In the genomic region with DNA sequence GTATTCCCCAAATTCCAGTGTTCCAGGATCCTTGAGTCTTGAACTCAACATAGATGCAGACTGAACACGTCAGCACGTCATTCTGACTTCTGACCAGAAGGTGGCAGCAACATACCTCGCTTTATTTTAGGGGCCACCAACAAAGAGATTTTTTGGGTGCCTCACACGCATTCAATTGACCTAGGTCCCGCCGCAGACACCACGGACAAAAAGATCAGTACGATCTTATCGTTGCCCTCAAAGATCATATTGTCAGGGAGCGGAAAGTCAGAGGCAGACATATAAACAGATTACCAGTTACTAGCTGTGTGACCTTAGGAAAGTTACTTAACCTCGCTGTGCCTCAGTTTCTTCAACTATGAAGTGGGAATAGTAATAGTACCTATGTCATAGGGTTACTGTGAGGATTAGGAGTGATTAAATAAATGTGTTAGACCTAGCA, we compare ENCODE assay signal across 8 cellular contexts. TPM values are rescaled to one million over a fixed set of nuclear protein-coding genes. Genes with fewer than 3 reads are reported as not detected.
DNase-seq lines count a peak whose midpoint lies in the region; ATAC-seq, FAIRE-seq and TF ChIP-seq lines count a peak whose summit lies in the region.

No MANE protein-coding gene starts in this region.

- intact Hi-C loops in IMR-90 (cut with micrococcal nuclease), result loop anchor here (1.0 to 2.0 kb wide), 4 partner anchors 49 to 292 kb away; a partner anchor contains a TSS
- intact Hi-C loops in K562 (cut with micrococcal nuclease), result loop anchor here (1.0 kb wide), 2 partner anchors 54 to 69 kb away; no protein-coding TSS in a partner anchor

- peak; percentile 68 for DNase-seq in DND-41
- peak; percentile 55 for DNase-seq in IMR-90
- DNase-seq in K562 (ENCODE audit: extremely low read depth in 1 of 4, low spot score in 3 of 4), result peak; percentile 68 to 77 (median 76)
- peak; percentile 44 for DNase-seq in iris pigment epithelial cell (ENCODE audit: low read depth)
- peak; percentile 65 to 69 for DNase-seq in stimulated activated CD4-positive, alpha-beta T cell treated with anti-CD3 and anti-CD28 coated beads, Interleukin-2, amount 100 ng/mL, for 48 hours

- POLR2A ChIA-PET in IMR-90 (lab: Charles Lee; ENCODE audit: unreplicated experiment) (no interaction called here), K562 (lab: Yijun Ruan, JAX) (interaction anchor here (1.2 to 2.5 kb wide), 7 partner anchors 13 to 54 kb away, joined by 4 to 9 read pairs (median 6); a partner anchor contains a TSS)

- no peaks in the 10 kb centered on the region for H4K20me1 ChIP-seq in DND-41 (ENCODE audit: insufficient read depth, low read length)
- no peaks in the 10 kb centered on the region for H4K20me1 ChIP-seq in IMR-90 (ENCODE audit: insufficient read depth, low read length)
- peaks cover 3% of the 10 kb centered on the region; the same call in 1 of the 2 replicates for H4K20me1 ChIP-seq in K562 (replicated peaks; ENCODE audit: control insufficient read depth, insufficient read depth, low read length)

- H2BK20ac ChIP-seq in IMR-90 (ENCODE audit: low read depth, low read length), result no peak overlapping the region

- H3K9ac ChIP-seq in DND-41 (ENCODE audit: low read depth, low read length), result no peak overlapping the region
- no peak overlapping the region for H3K9ac ChIP-seq in IMR-90 (ENCODE audit: low read depth, low read length)
- H3K9ac ChIP-seq in K562 (ENCODE audit: insufficient read depth in 1 of 2, low read depth in 2 of 2, low read length in 2 of 2), result no peak overlapping the region

- H3K79me1 ChIP-seq in IMR-90 (ENCODE audit: low read depth in 1 of 2, low read length in 2 of 2), result no peaks in the 10 kb centered on the region

- H2BK5ac ChIP-seq in IMR-90 (ENCODE audit: low read depth, low read length, poor library complexity, severe bottlenecking), result no peak overlapping the region

- TF ChIP-seq POLR2A in IMR-90 (IDR thresholded peaks at IDR 0.05; ENCODE audit: low read depth, low read length) (no peak), K562 (conservative IDR thresholded peaks at IDR 0.05) (no peak)

- no peak overlapping the region for H3K56ac ChIP-seq in IMR-90 (ENCODE audit: extremely low read depth, insufficient read depth, low read length)

- in situ Hi-C loops in IMR-90 (cut with MboI; ENCODE audit: low sequenced_read_pairs), result no loop called here
- in situ Hi-C loops in K562 (cut with MboI), result loop anchor here (5.0 kb wide), 2 partner anchors 49 to 234 kb away; a partner anchor contains a TSS

- dilution Hi-C loops in IMR-90 (cut with HindIII; ENCODE audit: low sequenced_read_pairs, unreplicated experiment), result no loop called here

- H3K4ac ChIP-seq in IMR-90 (ENCODE audit: low read depth, low read length), result no peak overlapping the region

- WGBS in IMR-90 (ENCODE audit: extremely low coverage in 2 of 2, insufficient read length in 1 of 2), 2 experiments, result 17% methylated on average over 4 of the region's 11 CpGs; no CpG with 5 or more reads in 1 of the 2 experiments
- WGBS in K562 (ENCODE audit: insufficient coverage, low coverage, missing lambda C conversion rate), result under 1% methylated on average over 11 of the region's 11 CpGs

- TF ChIP-seq CTCF in DND-41 (IDR thresholded peaks at IDR 0.05; ENCODE audit: borderline replicate concordance, extremely low read depth, low read length, poor library complexity, severe bottlenecking) (peak; percentile 93), IMR-90 (conservative IDR thresholded peaks at IDR 0.05; ENCODE audit: low read depth, low read length) (peak; percentile 79), K562 (IDR thresholded peaks at IDR 0.05 in 2 of 3, conservative IDR thresholded peaks at IDR 0.05 in 1 of 3; ENCODE audit: insufficient read depth in 2 of 3, low read depth in 1 of 3, low read length in 3 of 3) (peak; percentile 85 to 92 (median 91))

- TF ChIP-seq RAD21 in IMR-90 (IDR thresholded peaks at IDR 0.05; ENCODE audit: low read length) (peak; percentile 74), K562 (CRISPR knock-in tag; conservative IDR thresholded peaks at IDR 0.05 in 1 of 2, IDR thresholded peaks at IDR 0.05 in 1 of 2) (peak; percentile 90 to 92)

- no peak overlapping the region for H3K23ac ChIP-seq in IMR-90 (ENCODE audit: low read depth, low read length)

- ATAC-seq in DND-41 (ENCODE audit: insufficient read depth, low read depth) (peak; percentile 76), IMR-90 (ENCODE audit: low read depth) (peak; percentile 88), K562 (peak; percentile 65), HG02870 (IDR thresholded peaks at IDR 0.05; ENCODE audit: unreplicated experiment) (no peak), GM21576 (IDR thresholded peaks at IDR 0.05; ENCODE audit: unreplicated experiment) (no peak)

- H3K14ac ChIP-seq in IMR-90 (replicated peaks; ENCODE audit: low read depth, low read length), result no peak overlapping the region

- FAIRE-seq in TTC549 (lab: Jason Lieb, UNC) (peak; percentile 84), K562 (lab: Jason Lieb, UNC) (peak; percentile 99)

- H2BK15ac ChIP-seq in IMR-90 (ENCODE audit: low read depth, low read length), result no peak overlapping the region

- H2BK120ac ChIP-seq in IMR-90 (ENCODE audit: low read depth, low read length), result no peak overlapping the region

- no peak overlapping the region for H4K91ac ChIP-seq in IMR-90 (ENCODE audit: insufficient read depth, low read depth, low read length)

- H3K4me3 ChIP-seq in DND-41 (ENCODE audit: low read depth in 1 of 2, low read length in 2 of 2), result no peak overlapping the region
- no peak overlapping the region for H3K4me3 ChIP-seq in IMR-90 (ENCODE audit: insufficient read depth, low read depth, low read length)
- no peak overlapping the region for H3K4me3 ChIP-seq in K562

- H2AK9ac ChIP-seq in IMR-90 (replicated peaks; ENCODE audit: low read depth, low read length, poor library complexity), result peak overlapping the region; percentile 25

- no peak overlapping the region for H4K5ac ChIP-seq in IMR-90 (ENCODE audit: low read depth, low read length)

- peak overlapping the region; percentile 62; the same call in 1 of the 2 replicates for H2AK5ac ChIP-seq in IMR-90 (ENCODE audit: low read depth, low read length)

- H3K9me1 ChIP-seq in IMR-90 (ENCODE audit: insufficient read depth, low read length) (no peaks in the 10 kb centered on the region), K562 (ENCODE audit: control insufficient read depth, insufficient read depth, low read length) (no peaks in the 10 kb centered on the region)

- H3K4me2 ChIP-seq in DND-41 (ENCODE audit: insufficient read depth, low read length) (no peak overlapping the region), IMR-90 (ENCODE audit: low read depth, low read length) (peak overlapping the region; percentile 31; the same call in 1 of the 2 replicates), K562 (ENCODE audit: insufficient read depth, low read length) (no peak overlapping the region)

- H3K79me2 ChIP-seq in DND-41 (ENCODE audit: insufficient read depth, low read length), result no peaks in the 10 kb centered on the region
- H3K79me2 ChIP-seq in K562 (ENCODE audit: control insufficient read depth, insufficient read depth, low read length), result no peaks in the 10 kb centered on the region; the same call in 2 of the 3 replicates

- TF ChIP-seq EP300 in K562 (IDR thresholded peaks at IDR 0.05; ENCODE audit: low read length), result no peak

- H3K9me3 ChIP-seq in DND-41 (ENCODE audit: insufficient read depth, low read length, severe bottlenecking) (no peaks in the 10 kb centered on the region), IMR-90 (ENCODE audit: control insufficient read depth, insufficient read depth, low read length) (peaks cover 3% of the 10 kb centered on the region), K562 (replicated peaks; ENCODE audit: control insufficient read depth, insufficient read depth, low read depth, low read length) (no peaks in the 10 kb centered on the region)

- H3K4me1 ChIP-seq in DND-41 (ENCODE audit: insufficient read depth, low read length), result peaks cover 3% of the 10 kb centered on the region; the same call in 1 of the 2 replicates
- no peaks in the 10 kb centered on the region for H3K4me1 ChIP-seq in IMR-90 (ENCODE audit: control insufficient read depth, insufficient read depth, low read length)
- peaks cover 5 to 14% of the 10 kb centered on the region in 2 experiments for H3K4me1 ChIP-seq in K562 (replicated peaks in 1 of 2; ENCODE audit: control insufficient read depth in 2 of 2, insufficient read depth in 2 of 2, low read length in 2 of 2)

- no peak overlapping the region for H2AFZ ChIP-seq in DND-41 (ENCODE audit: low read depth, low read length)
- peak overlapping the region; percentile 78 for H2AFZ ChIP-seq in IMR-90 (replicated peaks; ENCODE audit: low read length, poor library complexity)
- 0 out of 2 replicates have a peak overlapping the region, but pooled peaks have one; percentile 13 for H2AFZ ChIP-seq in K562 (ENCODE audit: low read depth, low read length)

- no TSS peak for BruUV-seq in IMR-90 (replicated peaks; lab: Mats Ljungman, UMichigan)
- no TSS peak for BruUV-seq in K562 (replicated peaks; lab: Mats Ljungman, UMichigan)

- CTCF ChIA-PET in IMR-90 (lab: Yijun Ruan, JAX) (interaction anchor here (0.5 to 2.3 kb wide), 12 partner anchors 9 to 359 kb away, joined by 3 to 8 read pairs (median 4); a partner anchor contains a TSS), K562 (lab: Yijun Ruan, JAX; ENCODE audit: low intra/inter-chr PET ratio) (interaction anchor here (0.5 to 3.8 kb wide), 11 partner anchors 8 to 226 kb away, joined by 3 to 49 read pairs (median 4); a partner anchor contains a TSS)

- peaks cover 15% of the 10 kb centered on the region for H3K27me3 ChIP-seq in DND-41 (ENCODE audit: insufficient read depth, low read length, poor library complexity)
- H3K27me3 ChIP-seq in IMR-90 (ENCODE audit: control insufficient read depth, insufficient read depth, low read length), result peaks cover 18% of the 10 kb centered on the region
- H3K27me3 ChIP-seq in K562 (ENCODE audit: control insufficient read depth in 2 of 2, insufficient read depth in 2 of 2, low read length in 2 of 2), result no peaks in the 10 kb centered on the region

- H3K18ac ChIP-seq in IMR-90 (ENCODE audit: low read depth, low read length), result no peak overlapping the region

- no peaks in the 10 kb centered on the region for H3K36me3 ChIP-seq in DND-41 (ENCODE audit: insufficient read depth, low read length)
- H3K36me3 ChIP-seq in IMR-90 (ENCODE audit: control insufficient read depth, insufficient read depth, low read length), result no peaks in the 10 kb centered on the region
- H3K36me3 ChIP-seq in K562 (ENCODE audit: control insufficient read depth, insufficient read depth, low read length), result no peaks in the 10 kb centered on the region

- H3K27ac ChIP-seq in DND-41 (ENCODE audit: low read length), result no peak overlapping the region
- H3K27ac ChIP-seq in IMR-90 (ENCODE audit: insufficient read depth, low read length), result no peak overlapping the region
- H3K27ac ChIP-seq in K562 (ENCODE audit: extremely low read depth, low read depth, low read length), result no peak overlapping the region

- H4K8ac ChIP-seq in IMR-90 (ENCODE audit: low read depth in 2 of 2, low read length in 2 of 2), result peak overlapping the region in 1 of 2 experiments; percentile 78; a peak in 2 of 4 replicates

RNA-seq across cellular contexts. Expression of a gene that starts 6.5 kb away (rescaled TPM):
- not detected in 2 replicates for total RNA-seq in IMR-90 (2012; rRNA removed)
- not detected in 2 replicates for polyA plus RNA-seq in IMR-90 (2012; rRNA removed)
- 0.02 TPM in 1 of 2 replicates, not detected in the other for polyA plus RNA-seq in IMR-90 (2012; cell fraction: cytosol; rRNA removed)
- 0.29 and 0.49 TPM in 2 replicates for polyA plus RNA-seq in IMR-90 (2012; cell fraction: nucleus; rRNA removed; ENCODE audit: low replicate concordance)
- total RNA-seq in K562 (2011; cell fraction: chromatin; rRNA removed; ENCODE audit: low replicate concordance), result not detected in 2 replicates
- 0.13 and 0.67 TPM in 2 replicates for total RNA-seq in K562 (2011; cell fraction: nucleolus; rRNA removed)
- 0.81 TPM in 1 of 2 replicates, not detected in the other for total RNA-seq in K562 (2011; cell fraction: nucleoplasm; rRNA removed)
- 0.27 and 1.3 TPM in 2 replicates for total RNA-seq in K562 (2014; rRNA removed)
- 0.36 and 0.51 TPM in 2 replicates for total RNA-seq in K562 (2014; rRNA removed; fragmentation: Illumina TruSeq; extraction: Trizol)
- total RNA-seq in K562 (2015; rRNA removed; fragmentation: Illumina TruSeq; extraction: Trizol), result 0.41 TPM in 1 of 2 replicates, not detected in the other
- total RNA-seq in K562 (2021), result 0.81 and 1.6 TPM in 2 replicates
- 0.71 and 1.4 TPM in 2 replicates for polyA plus RNA-seq in K562 (2011; rRNA removed)
- polyA plus RNA-seq in K562 (2011; cell fraction: cytosol; rRNA removed), result 1.2 and 2.7 TPM in 2 replicates
- 0.65 and 1.4 TPM in 2 replicates for polyA plus RNA-seq in K562 (2011; cell fraction: nucleus; rRNA removed)
- 1.1 and 4.3 TPM in 2 replicates for polyA plus RNA-seq in K562 (2012)
- 0.97 and 1.3 TPM in 2 replicates for polyA plus RNA-seq in K562 (2014; fragmentation: Illumina TruSeq; extraction: Trizol)
- 1 to 10 TPM; 1.8 to 1.9 TPM for polyA plus RNA-seq in K562 (2014; fragmentation: Nextera tagmentation; extraction: Ambion mirVana)
- polyA plus RNA-seq in K562 (2014; rRNA removed), result 1.3 TPM in 2 replicates
- 0.84 TPM in 1 of 2 replicates, not detected in the other for polyA minus RNA-seq in K562 (2011; rRNA and poly(A)+ RNA removed)
- not detected in 2 replicates for polyA minus RNA-seq in K562 (2011; cell fraction: cytosol; rRNA and poly(A)+ RNA removed)
- not detected in 2 replicates for polyA minus RNA-seq in K562 (2011; cell fraction: nucleus; rRNA and poly(A)+ RNA removed)

RNA-seq across cellular contexts. Expression of a gene that starts 23.6 kb away (rescaled TPM):
- total RNA-seq in IMR-90 (2012; rRNA removed) (1,144 and 1,420 TPM in 2 replicates), K562 (2014; rRNA removed) (755 and 1,088 TPM in 2 replicates), K562 (2014; rRNA removed; fragmentation: Illumina TruSeq; extraction: Trizol) (779 and 914 TPM in 2 replicates), K562 (2015; rRNA removed; fragmentation: Illumina TruSeq; extraction: Trizol) (912 and 926 TPM in 2 replicates), K562 (2021) (839 and 845 TPM in 2 replicates)
- polyA plus RNA-seq in IMR-90 (2012; rRNA removed) (2,555 and 2,715 TPM in 2 replicates), K562 (2011; rRNA removed) (2,698 and 3,950 TPM in 2 replicates), K562 (2014; fragmentation: Illumina TruSeq; extraction: Trizol) (2,770 and 3,012 TPM in 2 replicates), K562 (2014; fragmentation: Nextera tagmentation; extraction: Ambion mirVana) (1,000 to 10,000 TPM in 1 of 2 experiments, 100 to 1,000 TPM in 1; 776 to 1,185 TPM), K562 (2014; rRNA removed) (1,517 and 1,660 TPM in 2 replicates)
- 1,691 and 2,161 TPM in 2 replicates for polyA plus RNA-seq in IMR-90 (2012; cell fraction: cytosol; rRNA removed)
- polyA plus RNA-seq in IMR-90 (2012; cell fraction: nucleus; rRNA removed; ENCODE audit: low replicate concordance), result 639 and 1,093 TPM in 2 replicates
- total RNA-seq in K562 (2011; cell fraction: chromatin; rRNA removed; ENCODE audit: low replicate concordance), result 176 and 423 TPM in 2 replicates
- 383 and 414 TPM in 2 replicates for total RNA-seq in K562 (2011; cell fraction: nucleolus; rRNA removed)
- 358 and 385 TPM in 2 replicates for total RNA-seq in K562 (2011; cell fraction: nucleoplasm; rRNA removed)
- polyA plus RNA-seq in K562 (2011; cell fraction: cytosol; rRNA removed), result 6,167 and 6,224 TPM in 2 replicates
- polyA plus RNA-seq in K562 (2011; cell fraction: nucleus; rRNA removed), result 965 and 1,239 TPM in 2 replicates
- 1,132 and 1,153 TPM in 2 replicates for polyA plus RNA-seq in K562 (2012)
- 2,193 and 2,971 TPM in 2 replicates for polyA minus RNA-seq in K562 (2011; rRNA and poly(A)+ RNA removed)
- 751 and 929 TPM in 2 replicates for polyA minus RNA-seq in K562 (2011; cell fraction: cytosol; rRNA and poly(A)+ RNA removed)
- 192 and 360 TPM in 2 replicates for polyA minus RNA-seq in K562 (2011; cell fraction: nucleus; rRNA and poly(A)+ RNA removed)

RNA-seq across cellular contexts. Expression of a gene that starts 34.6 kb away (rescaled TPM):
- total RNA-seq in IMR-90 (2012; rRNA removed) (15.6 and 21.5 TPM in 2 replicates), K562 (2014; rRNA removed) (60.4 and 60.8 TPM in 2 replicates), K562 (2014; rRNA removed; fragmentation: Illumina TruSeq; extraction: Trizol) (39.0 and 56.5 TPM in 2 replicates), K562 (2015; rRNA removed; fragmentation: Illumina TruSeq; extraction: Trizol) (59.2 and 59.8 TPM in 2 replicates), K562 (2021) (72.9 and 83.0 TPM in 2 replicates)
- polyA plus RNA-seq in IMR-90 (2012; rRNA removed) (29.3 and 46.0 TPM in 2 replicates), K562 (2011; rRNA removed) (46.4 and 61.0 TPM in 2 replicates), K562 (2014; fragmentation: Illumina TruSeq; extraction: Trizol) (171 and 183 TPM in 2 replicates), K562 (2014; fragmentation: Nextera tagmentation; extraction: Ambion mirVana) (10 to 100 TPM; 52.1 to 53.7 TPM), K562 (2014; rRNA removed) (101 and 112 TPM in 2 replicates)
- 13.7 and 15.7 TPM in 2 replicates for polyA plus RNA-seq in IMR-90 (2012; cell fraction: cytosol; rRNA removed)
- 36.7 and 80.0 TPM in 2 replicates for polyA plus RNA-seq in IMR-90 (2012; cell fraction: nucleus; rRNA removed; ENCODE audit: low replicate concordance)
- total RNA-seq in K562 (2011; cell fraction: chromatin; rRNA removed; ENCODE audit: low replicate concordance), result 116 and 289 TPM in 2 replicates
- total RNA-seq in K562 (2011; cell fraction: nucleolus; rRNA removed), result 173 and 178 TPM in 2 replicates
- total RNA-seq in K562 (2011; cell fraction: nucleoplasm; rRNA removed), result 141 and 151 TPM in 2 replicates
- 34.7 and 45.0 TPM in 2 replicates for polyA plus RNA-seq in K562 (2011; cell fraction: cytosol; rRNA removed)
- polyA plus RNA-seq in K562 (2011; cell fraction: nucleus; rRNA removed), result 167 and 238 TPM in 2 replicates
- polyA plus RNA-seq in K562 (2012), result 67.5 and 72.2 TPM in 2 replicates
- polyA minus RNA-seq in K562 (2011; rRNA and poly(A)+ RNA removed), result 26.0 and 27.1 TPM in 2 replicates
- 28.1 and 36.8 TPM in 2 replicates for polyA minus RNA-seq in K562 (2011; cell fraction: cytosol; rRNA and poly(A)+ RNA removed)
- 70.8 and 123 TPM in 2 replicates for polyA minus RNA-seq in K562 (2011; cell fraction: nucleus; rRNA and poly(A)+ RNA removed)

RNA-seq across cellular contexts. Expression of a gene that starts 48.6 kb away (rescaled TPM):
- total RNA-seq in IMR-90 (2012; rRNA removed) (0.18 and 0.28 TPM in 2 replicates), K562 (2014; rRNA removed) (2.0 and 2.1 TPM in 2 replicates), K562 (2014; rRNA removed; fragmentation: Illumina TruSeq; extraction: Trizol) (0.10 and 0.15 TPM in 2 replicates), K562 (2015; rRNA removed; fragmentation: Illumina TruSeq; extraction: Trizol) (0.14 and 0.23 TPM in 2 replicates), K562 (2021) (1.4 and 1.5 TPM in 2 replicates)
- polyA plus RNA-seq in IMR-90 (2012; rRNA removed) (0.46 and 0.60 TPM in 2 replicates), K562 (2011; rRNA removed) (0.35 and 0.81 TPM in 2 replicates), K562 (2014; fragmentation: Illumina TruSeq; extraction: Trizol) (0.31 and 0.61 TPM in 2 replicates), K562 (2014; fragmentation: Nextera tagmentation; extraction: Ambion mirVana) (under 1 TPM; 0.08 to 0.10 TPM), K562 (2014; rRNA removed) (1.2 and 1.3 TPM in 2 replicates)
- polyA plus RNA-seq in IMR-90 (2012; cell fraction: cytosol; rRNA removed), result 0.55 and 0.96 TPM in 2 replicates
- 0.84 and 1.3 TPM in 2 replicates for polyA plus RNA-seq in IMR-90 (2012; cell fraction: nucleus; rRNA removed; ENCODE audit: low replicate concordance)
- 0.77 and 1.9 TPM in 2 replicates for total RNA-seq in K562 (2011; cell fraction: chromatin; rRNA removed; ENCODE audit: low replicate concordance)
- total RNA-seq in K562 (2011; cell fraction: nucleolus; rRNA removed), result 2.7 and 2.8 TPM in 2 replicates
- 1.3 and 1.9 TPM in 2 replicates for total RNA-seq in K562 (2011; cell fraction: nucleoplasm; rRNA removed)
- polyA plus RNA-seq in K562 (2011; cell fraction: cytosol; rRNA removed), result 0.75 and 1.8 TPM in 2 replicates
- 2.0 and 2.9 TPM in 2 replicates for polyA plus RNA-seq in K562 (2011; cell fraction: nucleus; rRNA removed)
- 0.64 and 1.00 TPM in 2 replicates for polyA plus RNA-seq in K562 (2012)
- 0.18 TPM in 1 of 2 replicates, not detected in the other for polyA minus RNA-seq in K562 (2011; rRNA and poly(A)+ RNA removed)
- polyA minus RNA-seq in K562 (2011; cell fraction: cytosol; rRNA and poly(A)+ RNA removed), result 0.38 and 1.0 TPM in 2 replicates
- 0.94 and 1.00 TPM in 2 replicates for polyA minus RNA-seq in K562 (2011; cell fraction: nucleus; rRNA and poly(A)+ RNA removed)

RNA-seq across cellular contexts. Expression of a gene that starts 58.3 kb away (rescaled TPM):
- 6.7 and 8.1 TPM in 2 replicates for total RNA-seq in IMR-90 (2012; rRNA removed)
- 8.1 and 8.2 TPM in 2 replicates for polyA plus RNA-seq in IMR-90 (2012; rRNA removed)
- 4.2 and 6.7 TPM in 2 replicates for polyA plus RNA-seq in IMR-90 (2012; cell fraction: cytosol; rRNA removed)
- polyA plus RNA-seq in IMR-90 (2012; cell fraction: nucleus; rRNA removed; ENCODE audit: low replicate concordance), result 10.5 and 11.0 TPM in 2 replicates
- total RNA-seq in K562 (2011; cell fraction: chromatin; rRNA removed; ENCODE audit: low replicate concordance), result 2.1 and 4.9 TPM in 2 replicates
- total RNA-seq in K562 (2011; cell fraction: nucleolus; rRNA removed), result 2.0 and 2.3 TPM in 2 replicates
- total RNA-seq in K562 (2011; cell fraction: nucleoplasm; rRNA removed), result 1.7 and 2.2 TPM in 2 replicates
- total RNA-seq in K562 (2014; rRNA removed), result 0.50 and 0.69 TPM in 2 replicates
- 0.47 and 0.99 TPM in 2 replicates for total RNA-seq in K562 (2014; rRNA removed; fragmentation: Illumina TruSeq; extraction: Trizol)
- total RNA-seq in K562 (2015; rRNA removed; fragmentation: Illumina TruSeq; extraction: Trizol), result 0.40 and 0.45 TPM in 2 replicates
- 0.62 and 0.69 TPM in 2 replicates for total RNA-seq in K562 (2021)
- polyA plus RNA-seq in K562 (2011; rRNA removed), result 0.83 and 1.2 TPM in 2 replicates
- 0.80 and 0.89 TPM in 2 replicates for polyA plus RNA-seq in K562 (2011; cell fraction: cytosol; rRNA removed)
- polyA plus RNA-seq in K562 (2011; cell fraction: nucleus; rRNA removed), result 0.98 and 2.8 TPM in 2 replicates
- 0.30 and 0.51 TPM in 2 replicates for polyA plus RNA-seq in K562 (2012)
- polyA plus RNA-seq in K562 (2014; fragmentation: Illumina TruSeq; extraction: Trizol), result 0.36 and 0.61 TPM in 2 replicates
- under 1 TPM; 0.10 to 0.15 TPM for polyA plus RNA-seq in K562 (2014; fragmentation: Nextera tagmentation; extraction: Ambion mirVana)
- polyA plus RNA-seq in K562 (2014; rRNA removed), result 0.36 and 0.98 TPM in 2 replicates
- polyA minus RNA-seq in K562 (2011; rRNA and poly(A)+ RNA removed), result 0.57 and 0.84 TPM in 2 replicates
- 0.73 and 0.95 TPM in 2 replicates for polyA minus RNA-seq in K562 (2011; cell fraction: cytosol; rRNA and poly(A)+ RNA removed)
- polyA minus RNA-seq in K562 (2011; cell fraction: nucleus; rRNA and poly(A)+ RNA removed), result 0.33 and 0.67 TPM in 2 replicates

Comparison
In these comparisons a context has a peak if more than half of its experiments do, and no peak if none do; other contexts are left out.
1. ATAC-seq: peak in DND-41 (single experiment), IMR-90 (single experiment) and K562 (single experiment); none in HG02870 (single experiment) and GM21576 (single experiment).
2. Peak in every context shown above with its lines, with median percentiles within 50 percentile points of each other: DNase-seq and CTCF ChIP-seq.